ENCODE assay signal across 1 cellular context in the genomic region with DNA sequence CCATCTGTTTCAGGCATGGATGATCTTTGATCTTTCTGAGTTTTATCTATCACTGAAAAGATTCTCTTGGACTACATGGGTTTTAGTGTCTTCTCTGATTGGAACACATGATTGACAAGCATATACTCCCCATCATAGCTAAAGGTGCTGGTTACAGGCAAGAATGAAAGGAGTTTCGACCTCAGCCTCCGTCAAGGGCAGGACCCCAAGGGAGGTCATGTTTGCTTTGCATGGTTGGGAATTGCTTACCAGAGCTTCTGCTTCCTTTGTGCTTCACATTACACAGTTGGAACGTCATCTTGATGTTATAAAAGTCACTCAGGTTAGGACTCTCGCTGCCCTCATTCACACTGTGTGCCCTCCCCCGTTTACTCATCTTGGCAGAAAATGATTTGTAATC.
TF ChIP-seq lines count a peak whose summit lies in the region.

No MANE protein-coding gene starts in this region.

TF ChIP-seq in HepG2, 621 proteins besides CTCF, POLR2A, EP300 and RAD21 (continued from another document and continues in another):
- no peak for TF ChIP-seq ZGPAT (CRISPR knock-in tag; IDR thresholded peaks at IDR 0.05)
- TF ChIP-seq ELK4 (CRISPR knock-in tag; IDR thresholded peaks at IDR 0.05; ENCODE audit: borderline replicate concordance), result no peak
- TF ChIP-seq ZBTB44 (CRISPR knock-in tag; IDR thresholded peaks at IDR 0.05), result no peak
- TF ChIP-seq, protein P1, sequence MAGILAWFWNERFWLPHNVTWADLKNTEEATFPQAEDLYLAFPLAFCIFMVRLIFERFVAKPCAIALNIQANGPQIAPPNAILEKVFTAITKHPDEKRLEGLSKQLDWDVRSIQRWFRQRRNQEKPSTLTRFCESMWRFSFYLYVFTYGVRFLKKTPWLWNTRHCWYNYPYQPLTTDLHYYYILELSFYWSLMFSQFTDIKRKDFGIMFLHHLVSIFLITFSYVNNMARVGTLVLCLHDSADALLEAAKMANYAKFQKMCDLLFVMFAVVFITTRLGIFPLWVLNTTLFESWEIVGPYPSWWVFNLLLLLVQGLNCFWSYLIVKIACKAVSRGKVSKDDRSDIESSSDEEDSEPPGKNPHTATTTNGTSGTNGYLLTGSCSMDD (CRISPR knock-in tag; IDR thresholded peaks at IDR 0.05), result no peak
- TF ChIP-seq KMT2B (CRISPR knock-in tag; IDR thresholded peaks at IDR 0.05), result no peak
- TF ChIP-seq MTF1 (CRISPR knock-in tag; IDR thresholded peaks at IDR 0.05), result no peak
- no peak for TF ChIP-seq IKZF4 (CRISPR knock-in tag; IDR thresholded peaks at IDR 0.05; ENCODE audit: borderline replicate concordance, low read depth, not compliant biosample characterization)
- no peak for TF ChIP-seq ZNF773 (CRISPR knock-in tag; IDR thresholded peaks at IDR 0.05; ENCODE audit: borderline replicate concordance)
- TF ChIP-seq ZNF441 (CRISPR knock-in tag; IDR thresholded peaks at IDR 0.05; ENCODE audit: borderline replicate concordance), result no peak
- TF ChIP-seq TOPORS (CRISPR knock-in tag; IDR thresholded peaks at IDR 0.05), result no peak
- TF ChIP-seq WIZ (CRISPR knock-in tag; IDR thresholded peaks at IDR 0.05), result no peak
- no peak for TF ChIP-seq ZNF333 (CRISPR knock-in tag; IDR thresholded peaks at IDR 0.05; ENCODE audit: borderline replicate concordance)
- no peak for TF ChIP-seq ZFYVE20 (CRISPR knock-in tag; IDR thresholded peaks at IDR 0.05; ENCODE audit: borderline replicate concordance, low read depth)
- no peak for TF ChIP-seq ZNF75D (CRISPR knock-in tag; IDR thresholded peaks at IDR 0.05; ENCODE audit: borderline replicate concordance)
- no peak for TF ChIP-seq SRY (CRISPR knock-in tag; IDR thresholded peaks at IDR 0.05)
- no peak for TF ChIP-seq RAD51 (IDR thresholded peaks at IDR 0.05; ENCODE audit: borderline replicate concordance)
- no peak for TF ChIP-seq ZNF12 (CRISPR knock-in tag; IDR thresholded peaks at IDR 0.05)
- peak; percentile 74 for TF ChIP-seq SOX5 (CRISPR knock-in tag; IDR thresholded peaks at IDR 0.05; ENCODE audit: borderline replicate concordance)
- no peak for TF ChIP-seq ZNF615 (CRISPR knock-in tag; IDR thresholded peaks at IDR 0.05; ENCODE audit: borderline replicate concordance)
- no peak for TF ChIP-seq PRMT3 (CRISPR knock-in tag; IDR thresholded peaks at IDR 0.05; ENCODE audit: borderline replicate concordance, low read depth)
- TF ChIP-seq NCOR1 (IDR thresholded peaks at IDR 0.05; ENCODE audit: borderline replicate concordance, low read length), result 0 out of 2 replicates have a peak, but pooled peaks have one; percentile 18
- TF ChIP-seq NONO (IDR thresholded peaks at IDR 0.05), result no peak
- TF ChIP-seq NONO (CRISPR knock-in tag; conservative IDR thresholded peaks at IDR 0.05), result no peak
- TF ChIP-seq SOX6 (IDR thresholded peaks at IDR 0.05), result no peak
- TF ChIP-seq SOX6 (CRISPR knock-in tag; IDR thresholded peaks at IDR 0.05), result peak; percentile 84
- TF ChIP-seq JDP2 (CRISPR knock-in tag; IDR thresholded peaks at IDR 0.05; ENCODE audit: borderline replicate concordance), result no peak
- TF ChIP-seq PHF21A (CRISPR knock-in tag; IDR thresholded peaks at IDR 0.05), result no peak
- no peak for TF ChIP-seq ZBTB33 (CRISPR knock-in tag; IDR thresholded peaks at IDR 0.05)
- TF ChIP-seq CREM (IDR thresholded peaks at IDR 0.05), result peak; percentile 38; the same call in 1 of the 2 replicates
- no peak for TF ChIP-seq CREM (CRISPR knock-in tag; IDR thresholded peaks at IDR 0.05)
- TF ChIP-seq FIP1L1 (IDR thresholded peaks at IDR 0.05; ENCODE audit: borderline replicate concordance, insufficient read depth, low read depth, low read length), result no peak
- TF ChIP-seq ZNF282 (IDR thresholded peaks at IDR 0.05; ENCODE audit: partially characterized antibody), result no peak
- no peak for TF ChIP-seq ZNF709 (CRISPR knock-in tag; IDR thresholded peaks at IDR 0.05)
- TF ChIP-seq, protein P2, sequence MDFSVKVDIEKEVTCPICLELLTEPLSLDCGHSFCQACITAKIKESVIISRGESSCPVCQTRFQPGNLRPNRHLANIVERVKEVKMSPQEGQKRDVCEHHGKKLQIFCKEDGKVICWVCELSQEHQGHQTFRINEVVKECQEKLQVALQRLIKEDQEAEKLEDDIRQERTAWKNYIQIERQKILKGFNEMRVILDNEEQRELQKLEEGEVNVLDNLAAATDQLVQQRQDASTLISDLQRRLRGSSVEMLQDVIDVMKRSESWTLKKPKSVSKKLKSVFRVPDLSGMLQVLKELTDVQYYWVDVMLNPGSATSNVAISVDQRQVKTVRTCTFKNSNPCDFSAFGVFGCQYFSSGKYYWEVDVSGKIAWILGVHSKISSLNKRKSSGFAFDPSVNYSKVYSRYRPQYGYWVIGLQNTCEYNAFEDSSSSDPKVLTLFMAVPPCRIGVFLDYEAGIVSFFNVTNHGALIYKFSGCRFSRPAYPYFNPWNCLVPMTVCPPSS (IDR thresholded peaks at IDR 0.05), result no peak
- peak; percentile 73; the same call in 1 of the 2 replicates for TF ChIP-seq POGZ (CRISPR knock-in tag; IDR thresholded peaks at IDR 0.05)
- no peak for TF ChIP-seq ZNF747 (CRISPR knock-in tag; IDR thresholded peaks at IDR 0.05; ENCODE audit: borderline replicate concordance)
- no peak for TF ChIP-seq YEATS2 (CRISPR knock-in tag; IDR thresholded peaks at IDR 0.05; ENCODE audit: borderline replicate concordance)
- TF ChIP-seq ATF5 (CRISPR knock-in tag; IDR thresholded peaks at IDR 0.05; ENCODE audit: low read depth), result no peak
- TF ChIP-seq, protein P3, sequence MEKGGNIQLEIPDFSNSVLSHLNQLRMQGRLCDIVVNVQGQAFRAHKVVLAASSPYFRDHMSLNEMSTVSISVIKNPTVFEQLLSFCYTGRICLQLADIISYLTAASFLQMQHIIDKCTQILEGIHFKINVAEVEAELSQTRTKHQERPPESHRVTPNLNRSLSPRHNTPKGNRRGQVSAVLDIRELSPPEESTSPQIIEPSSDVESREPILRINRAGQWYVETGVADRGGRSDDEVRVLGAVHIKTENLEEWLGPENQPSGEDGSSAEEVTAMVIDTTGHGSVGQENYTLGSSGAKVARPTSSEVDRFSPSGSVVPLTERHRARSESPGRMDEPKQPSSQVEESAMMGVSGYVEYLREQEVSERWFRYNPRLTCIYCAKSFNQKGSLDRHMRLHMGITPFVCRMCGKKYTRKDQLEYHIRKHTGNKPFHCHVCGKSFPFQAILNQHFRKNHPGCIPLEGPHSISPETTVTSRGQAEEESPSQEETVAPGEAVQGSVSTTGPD (CRISPR knock-in tag; IDR thresholded peaks at IDR 0.05), result no peak
- TF ChIP-seq THAP9 (CRISPR knock-in tag; IDR thresholded peaks at IDR 0.05; ENCODE audit: borderline replicate concordance), result no peak
- TF ChIP-seq ZBTB34 (CRISPR knock-in tag; IDR thresholded peaks at IDR 0.05), result no peak
- TF ChIP-seq ZNF484 (CRISPR knock-in tag; IDR thresholded peaks at IDR 0.05; ENCODE audit: borderline replicate concordance, low read depth), result no peak
